In the genomic region with DNA sequence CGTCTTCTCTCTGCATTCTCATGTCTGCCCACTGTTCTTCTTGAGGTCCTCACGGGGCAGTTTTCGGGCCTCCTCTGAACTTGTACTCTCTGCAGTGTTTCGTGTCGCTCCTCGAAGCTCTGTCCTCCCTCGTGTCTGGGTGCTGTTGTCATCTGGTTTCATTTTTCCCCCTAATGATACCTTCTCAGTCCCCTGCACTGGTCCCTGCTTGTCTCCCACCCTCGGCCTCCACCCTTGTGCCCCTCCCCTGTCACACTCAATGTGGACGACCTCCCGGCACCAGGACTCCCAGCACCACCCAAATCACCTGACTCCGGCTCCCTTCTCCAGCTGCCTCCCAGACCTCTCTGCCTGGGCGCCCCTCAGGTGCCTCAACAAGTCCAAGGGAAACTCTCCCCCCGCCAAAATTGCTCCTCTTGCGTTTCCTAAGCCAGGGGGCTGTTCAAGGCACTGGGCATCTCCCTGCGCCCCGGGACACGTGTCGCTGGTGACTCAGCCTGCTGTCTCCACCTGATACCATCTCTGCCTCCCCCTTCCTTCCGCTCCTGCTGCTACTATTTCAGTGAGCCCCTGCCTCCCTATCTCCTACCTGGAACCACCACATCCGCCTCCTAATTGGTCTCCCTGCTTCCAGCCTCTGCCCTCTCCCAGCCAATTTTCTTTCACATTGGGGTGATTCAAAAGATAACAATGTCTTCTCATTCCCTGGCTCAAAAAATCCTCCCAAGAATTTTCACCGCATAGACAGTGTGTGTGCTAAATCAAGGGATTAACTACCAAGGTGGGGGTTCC, we compare ENCODE assay signal across 9 cellular contexts. TPM values are rescaled to one million over a fixed set of nuclear protein-coding genes. Genes with fewer than 3 reads are reported as not detected.
DNase-seq lines count a peak whose midpoint lies in the region; ATAC-seq and TF ChIP-seq lines count a peak whose summit lies in the region.
"Had no signal": no experiment of that assay in that cellular context is flagged by ENCODE, and none has a peak within 500 bp of the region (broad histone marks: within the 10 kb centered on the region; RNA-seq: fewer than 3 reads in every experiment).

No MANE protein-coding gene starts in this region.

- no peaks in the 10 kb centered on the region for H3K36me3 ChIP-seq in parathyroid adenoma (ENCODE audit: control insufficient read depth, insufficient read depth, low read length)

- peaks cover 14% of the 10 kb centered on the region for H3K79me2 ChIP-seq in parathyroid adenoma

- intact Hi-C loops in dorsolateral prefrontal cortex (cut with DNase I), result loop anchor here in 1 of 2 donors (5.0 kb wide), 1 partner anchor 37 kb away; no protein-coding TSS in a partner anchor

- H3K27me3 ChIP-seq in dorsolateral prefrontal cortex, result peaks cover 0 to 3% (median 0%) of the 10 kb centered on the region in 45 donors
- H3K27me3 ChIP-seq in parathyroid adenoma (ENCODE audit: control insufficient read depth, insufficient read depth, low read length), result no peaks in the 10 kb centered on the region
- H3K27me3 ChIP-seq: body of pancreas had no signal

- H3K27ac ChIP-seq in dorsolateral prefrontal cortex (peak overlapping the region in 41 of 59 donors; percentile 4 to 78 (median 48)), parathyroid adenoma (peak overlapping the region; percentile 18)
- H3K27ac ChIP-seq: body of pancreas had no signal

- no peak overlapping the region for H3K4me3 ChIP-seq in dorsolateral prefrontal cortex
- H3K4me3 ChIP-seq in parathyroid adenoma (ENCODE audit: low read depth, low read length), result no peak overlapping the region
- H3K4me3 ChIP-seq: body of pancreas had no signal

- no peak overlapping the region for H3K9ac ChIP-seq in parathyroid adenoma

- no peak overlapping the region for H3K4me2 ChIP-seq in parathyroid adenoma (ENCODE audit: low read length)

- no peaks in the 10 kb centered on the region for H3K9me3 ChIP-seq in parathyroid adenoma (ENCODE audit: control insufficient read depth, low read length)
- H3K9me3 ChIP-seq: body of pancreas had no signal

- peaks cover 9% of the 10 kb centered on the region for H3K4me1 ChIP-seq in parathyroid adenoma

- no peak for TF ChIP-seq CTCF in dorsolateral prefrontal cortex (IDR thresholded peaks at IDR 0.05 in 54 of 56, conservative IDR thresholded peaks at IDR 0.05 in 2 of 56; ENCODE audit: low read depth in 1 of 56, partially characterized antibody in 56 of 56)
- no peak for TF ChIP-seq CTCF in parathyroid adenoma (IDR thresholded peaks at IDR 0.05)

- no peak for ATAC-seq in HG03095 (IDR thresholded peaks at IDR 0.05; ENCODE audit: unreplicated experiment)
- no peak for ATAC-seq in GM19467 (IDR thresholded peaks at IDR 0.05; ENCODE audit: unreplicated experiment)
- ATAC-seq: body of pancreas had no signal

- peak overlapping the region; percentile 23 for H2AFZ ChIP-seq in parathyroid adenoma

- DNase-seq in ELF-1 (ENCODE audit: low read depth, low spot score) (peak; percentile 42), UCSD-AML1 (lab: John Stamatoyannopoulos, UW; ENCODE audit: unreplicated experiment) (peak; percentile 69), dorsolateral prefrontal cortex (peak in 3 of 10 donors; percentile 10 to 44 (median 22)), cerebellum (ENCODE audit: low spot score) (no peak), occipital lobe (lab: John Stamatoyannopoulos, UW) (no peak)

RNA-seq across cellular contexts. Expression of a gene that starts 49.5 kb away (rescaled TPM):
- total RNA-seq in dorsolateral prefrontal cortex (10 to 100 TPM in 103 of 120 experiments, 1 to 10 TPM in 17; 5.3 to 44.1 (median 14.3) TPM), cerebellum (11.4 TPM), occipital lobe (5.6 TPM)

Comparison
In these comparisons a context has a peak if more than half of its experiments do, and no peak if none do; other contexts are left out.
1. DNase-seq: peak in ELF-1 (single experiment) and UCSD-AML1 (single experiment); none in cerebellum (single experiment) and occipital lobe (single experiment).